8 cellular contexts compared by ENCODE assay signal in the genomic region with DNA sequence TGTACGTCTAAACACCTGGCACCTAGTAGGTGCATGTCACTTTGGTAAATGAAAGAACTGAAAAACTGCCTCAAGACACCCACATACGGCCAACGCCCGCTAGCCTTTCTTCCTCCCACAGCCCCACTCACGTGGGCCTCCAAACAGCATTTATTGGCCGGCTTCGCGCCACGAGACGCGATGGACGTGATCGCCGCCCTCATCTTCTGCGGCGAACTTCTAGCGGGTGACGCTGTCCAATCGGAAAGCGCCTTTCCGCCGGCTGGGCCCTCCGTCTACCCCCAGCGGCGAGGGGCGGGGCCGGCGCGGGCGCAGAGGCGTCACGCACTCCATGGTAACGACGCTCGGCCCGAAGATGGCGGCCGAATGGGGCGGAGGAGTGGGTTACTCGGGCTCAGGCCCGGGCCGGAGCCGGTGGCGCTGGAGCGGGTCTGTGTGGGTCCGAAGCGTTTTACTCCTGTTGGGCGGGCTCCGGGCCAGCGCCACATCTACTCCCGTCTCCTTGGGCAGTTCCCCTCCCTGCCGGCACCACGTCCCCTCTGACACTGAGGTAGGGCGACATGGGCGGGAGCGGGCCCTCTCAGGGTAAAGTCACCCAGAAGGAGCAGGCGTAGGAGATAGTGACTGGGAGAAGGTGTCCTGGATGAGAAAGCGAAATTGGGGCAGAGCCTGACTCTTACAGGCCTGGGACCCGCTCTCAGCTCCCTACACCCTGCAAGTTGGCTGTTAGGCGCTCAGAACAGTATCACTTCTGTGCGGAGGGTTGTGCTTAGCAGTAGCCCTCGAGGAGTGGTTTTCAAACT. TPM values are rescaled to one million over a fixed set of nuclear protein-coding genes. Genes with fewer than 3 reads are reported as not detected.
DNase-seq lines count a peak whose midpoint lies in the region; ATAC-seq and TF ChIP-seq lines count a peak whose summit lies in the region.

A gene with protein sequence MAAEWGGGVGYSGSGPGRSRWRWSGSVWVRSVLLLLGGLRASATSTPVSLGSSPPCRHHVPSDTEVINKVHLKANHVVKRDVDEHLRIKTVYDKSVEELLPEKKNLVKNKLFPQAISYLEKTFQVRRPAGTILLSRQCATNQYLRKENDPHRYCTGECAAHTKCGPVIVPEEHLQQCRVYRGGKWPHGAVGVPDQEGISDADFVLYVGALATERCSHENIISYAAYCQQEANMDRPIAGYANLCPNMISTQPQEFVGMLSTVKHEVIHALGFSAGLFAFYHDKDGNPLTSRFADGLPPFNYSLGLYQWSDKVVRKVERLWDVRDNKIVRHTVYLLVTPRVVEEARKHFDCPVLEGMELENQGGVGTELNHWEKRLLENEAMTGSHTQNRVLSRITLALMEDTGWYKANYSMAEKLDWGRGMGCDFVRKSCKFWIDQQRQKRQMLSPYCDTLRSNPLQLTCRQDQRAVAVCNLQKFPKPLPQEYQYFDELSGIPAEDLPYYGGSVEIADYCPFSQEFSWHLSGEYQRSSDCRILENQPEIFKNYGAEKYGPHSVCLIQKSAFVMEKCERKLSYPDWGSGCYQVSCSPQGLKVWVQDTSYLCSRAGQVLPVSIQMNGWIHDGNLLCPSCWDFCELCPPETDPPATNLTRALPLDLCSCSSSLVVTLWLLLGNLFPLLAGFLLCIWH (plus strand): TSS at position 327 of the 803 bp plus-strand sequence. CDS start 29 bp downstream, at position 356.

- H3K4me2 ChIP-seq in SU-DHL-6 (ENCODE audit: low read depth, low read length, poor library complexity, severe bottlenecking) (peak within 1 kb of the TSS; percentile 85), parathyroid adenoma (ENCODE audit: low read length) (peak within 1 kb of the TSS; percentile 84)

- peak within 1 kb of the TSS; percentile 98 for H3K27ac Mint-ChIP-seq in activated naive CD8-positive, alpha-beta T cell treated with anti-CD3 and anti-CD28 coated beads, Interleukin-2, amount 50 U/mL, for 24 hours

- no peaks in the 10 kb centered on the region for H3K9me2 ChIP-seq in SU-DHL-6 (replicated peaks; ENCODE audit: insufficient read depth, low read length)

- TF ChIP-seq CTCF in GM12875 (IDR thresholded peaks at IDR 0.05; ENCODE audit: borderline replicate concordance, insufficient read depth, low read depth, low read length) (no peak), SU-DHL-6 (IDR thresholded peaks at IDR 0.05; ENCODE audit: insufficient read depth, low read length, poor library complexity, severe bottlenecking) (no peak), parathyroid adenoma (IDR thresholded peaks at IDR 0.05) (peak; percentile 18), tibial nerve (IDR thresholded peaks at IDR 0.05) (peak in 1 of 5 experiments; percentile 37)

- H3K4me3 Mint-ChIP-seq in activated naive CD8-positive, alpha-beta T cell treated with anti-CD3 and anti-CD28 coated beads, Interleukin-2, amount 50 U/mL, for 24 hours = peak within 1 kb of the TSS; percentile 89

- TF ChIP-seq EP300 in tibial nerve (IDR thresholded peaks at IDR 0.05) = peak; percentile 80 to 94

- H3K36me3 ChIP-seq in SU-DHL-6 (ENCODE audit: low read length) (peaks cover 8% of the 10 kb centered on the region), parathyroid adenoma (ENCODE audit: control insufficient read depth, insufficient read depth, low read length) (no peaks in the 10 kb centered on the region), tibial nerve (peaks cover 0 to 20% (median 5%) of the 10 kb centered on the region in 3 donors)

- H3K9me3 ChIP-seq in SU-DHL-6 (ENCODE audit: insufficient read depth, low read length) (no peaks in the 10 kb centered on the region), parathyroid adenoma (ENCODE audit: control insufficient read depth, low read length) (no peaks in the 10 kb centered on the region), tibial nerve (no peaks in the 10 kb centered on the region)

- 0 to 1% methylated on average over 18 to 57 of the region's 62 CpGs for WGBS in tibial nerve, 2 donors

- H3K79me2 ChIP-seq in SU-DHL-6 (ENCODE audit: insufficient read depth, low read length) (no peaks in the 10 kb centered on the region), parathyroid adenoma (no peaks in the 10 kb centered on the region)

- H3K4me1 Mint-ChIP-seq in activated naive CD8-positive, alpha-beta T cell treated with anti-CD3 and anti-CD28 coated beads, Interleukin-2, amount 50 U/mL, for 24 hours = peaks cover 56% of the 10 kb centered on the region

- intact Hi-C loops in Right ventricle myocardium superior (cut with DNase I) = no loop called here

- peak; percentile 96 to 98 (median 98) for DNase-seq in NCI-H1417 (lab: John Stamatoyannopoulos, UW)
- peak; percentile 96 for DNase-seq in activated naive CD8-positive, alpha-beta T cell treated with anti-CD3 and anti-CD28 coated beads, Interleukin-2, amount 50 U/mL, for 24 hours
- peak; percentile 98 for DNase-seq in Right ventricle myocardium superior
- peak; percentile 88 to 89 for DNase-seq in tibial nerve (ENCODE audit: low spot score in 2 of 2)

- ATAC-seq in HG02763 (IDR thresholded peaks at IDR 0.05; ENCODE audit: unreplicated experiment) = peak; percentile 98
- ATAC-seq in activated naive CD8-positive, alpha-beta T cell treated with anti-CD3 and anti-CD28 coated beads, Interleukin-2, amount 50 U/mL, for 24 hours = peak; percentile 90
- peak; percentile 99 for ATAC-seq in Right ventricle myocardium superior (ENCODE audit: poor library complexity)

- H2AFZ ChIP-seq in SU-DHL-6 (ENCODE audit: low read depth, low read length, severe bottlenecking) = peak within 1 kb of the TSS; percentile 98
- peak within 1 kb of the TSS; percentile 89 for H2AFZ ChIP-seq in parathyroid adenoma

- H3K4me3 ChIP-seq in GM12875 (ENCODE audit: low read depth, low read length) (peak within 1 kb of the TSS; percentile 75), SU-DHL-6 (ENCODE audit: insufficient read depth, low read length, poor library complexity, severe bottlenecking) (peak within 1 kb of the TSS; percentile 68), parathyroid adenoma (ENCODE audit: low read depth, low read length) (peak within 1 kb of the TSS; percentile 95), tibial nerve (peak within 1 kb of the TSS; percentile 70 to 92 (median 78))

- peaks cover 33% of the 10 kb centered on the region for H3F3A ChIP-seq in SU-DHL-6 (ENCODE audit: insufficient read depth)

- H3K27ac ChIP-seq in SU-DHL-6 (ENCODE audit: low read depth, low read length) = no peak within 1 kb of the TSS
- H3K27ac ChIP-seq in parathyroid adenoma = peak within 1 kb of the TSS; percentile 58
- H3K27ac ChIP-seq in tibial nerve = peak within 1 kb of the TSS; percentile 6 to 85 (median 79)

- no peaks in the 10 kb centered on the region for H3K9me3 Mint-ChIP-seq in activated naive CD8-positive, alpha-beta T cell treated with anti-CD3 and anti-CD28 coated beads, Interleukin-2, amount 50 U/mL, for 24 hours

- H3K27me3 Mint-ChIP-seq in activated naive CD8-positive, alpha-beta T cell treated with anti-CD3 and anti-CD28 coated beads, Interleukin-2, amount 50 U/mL, for 24 hours = no peaks in the 10 kb centered on the region

- peak; percentile 44 to 70 for TF ChIP-seq POLR2A in tibial nerve (IDR thresholded peaks at IDR 0.05)

- H3K27me3 ChIP-seq in SU-DHL-6 (ENCODE audit: low read length) (no peaks in the 10 kb centered on the region), parathyroid adenoma (ENCODE audit: control insufficient read depth, insufficient read depth, low read length) (no peaks in the 10 kb centered on the region), tibial nerve (no peaks in the 10 kb centered on the region)

- H4K20me1 ChIP-seq in SU-DHL-6 (ENCODE audit: low read depth, low read length) = no peaks in the 10 kb centered on the region

- H3K9ac ChIP-seq in SU-DHL-6 (ENCODE audit: low read length) (peak within 1 kb of the TSS; percentile 42), parathyroid adenoma (peak within 1 kb of the TSS; percentile 3)

- H3K4me1 ChIP-seq in parathyroid adenoma = peaks cover 7% of the 10 kb centered on the region
- H3K4me1 ChIP-seq in tibial nerve = peaks cover 0 to 42% (median 20%) of the 10 kb centered on the region in 4 donors

- H3K36me3 Mint-ChIP-seq in activated naive CD8-positive, alpha-beta T cell treated with anti-CD3 and anti-CD28 coated beads, Interleukin-2, amount 50 U/mL, for 24 hours (ENCODE audit: low read depth) = peaks cover 29% of the 10 kb centered on the region

RNA-seq across cellular contexts. Expression of the gene that starts here (rescaled TPM):
- total RNA-seq in Right ventricle myocardium superior (8.8 TPM), tibial nerve (1 to 10 TPM; 5.7 to 9.0 (median 7.1) TPM)
